ENCODE assay signal across 1 cellular context in the genomic region with DNA sequence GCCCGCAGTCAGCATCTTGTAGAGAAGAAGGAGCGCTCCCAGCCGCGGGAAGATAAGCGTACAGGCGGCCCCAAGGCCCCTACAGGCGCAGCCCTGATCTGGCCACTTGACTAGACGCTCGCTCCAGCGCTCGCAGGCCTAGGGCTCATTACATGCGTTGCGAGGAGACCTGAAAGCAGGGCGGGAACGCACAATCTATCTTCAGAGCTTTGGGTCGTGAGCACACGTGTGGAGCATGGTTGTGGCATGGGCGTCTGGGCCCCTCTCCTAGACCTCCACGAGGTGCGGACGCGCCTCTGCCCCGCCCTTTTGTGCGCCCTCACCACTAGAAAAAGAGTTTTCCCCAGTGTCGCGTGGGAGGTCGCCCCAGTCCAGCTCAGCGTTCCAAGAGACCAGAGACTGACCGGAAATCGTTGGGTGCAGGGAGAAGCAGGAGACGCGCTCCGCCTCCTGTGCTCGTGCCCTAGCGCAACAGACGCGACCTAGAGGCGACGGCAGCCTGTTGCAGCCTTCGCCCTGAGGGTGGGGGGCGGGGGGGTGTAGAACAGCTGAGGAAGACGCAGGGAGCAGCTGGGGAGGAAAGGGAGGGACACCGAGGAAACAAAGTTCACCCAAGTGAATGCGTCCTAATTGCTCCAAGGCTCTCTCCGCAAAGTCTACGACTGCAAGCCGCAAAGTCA.
TF ChIP-seq lines count a peak whose summit lies in the region.

No MANE protein-coding gene starts in this region.

TF ChIP-seq in HepG2, 621 proteins besides CTCF, POLR2A, EP300 and RAD21 (continued from another document):
- TF ChIP-seq, protein P1, sequence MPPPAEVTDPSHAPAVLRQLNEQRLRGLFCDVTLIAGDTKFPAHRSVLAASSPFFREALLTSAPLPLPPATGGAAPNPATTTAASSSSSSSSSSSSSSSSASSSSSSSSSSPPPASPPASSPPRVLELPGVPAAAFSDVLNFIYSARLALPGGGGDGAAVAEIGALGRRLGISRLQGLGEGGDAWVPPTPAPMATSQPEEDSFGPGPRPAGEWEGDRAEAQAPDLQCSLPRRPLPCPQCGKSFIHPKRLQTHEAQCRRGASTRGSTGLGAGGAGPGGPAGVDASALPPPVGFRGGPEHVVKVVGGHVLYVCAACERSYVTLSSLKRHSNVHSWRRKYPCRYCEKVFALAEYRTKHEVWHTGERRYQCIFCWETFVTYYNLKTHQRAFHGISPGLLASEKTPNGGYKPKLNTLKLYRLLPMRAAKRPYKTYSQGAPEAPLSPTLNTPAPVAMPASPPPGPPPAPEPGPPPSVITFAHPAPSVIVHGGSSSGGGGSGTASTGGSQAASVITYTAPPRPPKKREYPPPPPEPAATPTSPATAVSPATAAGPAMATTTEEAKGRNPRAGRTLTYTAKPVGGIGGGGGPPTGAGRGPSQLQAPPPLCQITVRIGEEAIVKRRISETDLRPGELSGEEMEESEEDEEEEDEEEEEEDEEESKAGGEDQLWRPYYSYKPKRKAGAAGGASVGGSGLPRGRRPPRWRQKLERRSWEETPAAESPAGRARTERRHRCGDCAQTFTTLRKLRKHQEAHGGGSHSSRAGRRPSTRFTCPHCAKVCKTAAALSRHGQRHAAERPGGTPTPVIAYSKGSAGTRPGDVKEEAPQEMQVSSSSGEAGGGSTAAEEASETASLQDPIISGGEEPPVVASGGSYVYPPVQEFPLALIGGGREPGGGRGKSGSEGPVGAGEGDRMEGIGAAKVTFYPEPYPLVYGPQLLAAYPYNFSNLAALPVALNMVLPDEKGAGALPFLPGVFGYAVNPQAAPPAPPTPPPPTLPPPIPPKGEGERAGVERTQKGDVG (CRISPR knock-in tag; IDR thresholded peaks at IDR 0.05; ENCODE audit: borderline replicate concordance) = 0 out of 2 replicates have a peak, but pooled peaks have one; percentile 26
